Comparison of ENCODE assay signal across 20 cellular contexts in genomic region chr9:114905160-114905940, GRCh38. TPM values are rescaled to one million over a fixed set of nuclear protein-coding genes. Genes with fewer than 3 reads are reported as not detected.
DNase-seq lines count a peak whose midpoint lies in the region; ATAC-seq and TF ChIP-seq lines count a peak whose summit lies in the region.
"Had no signal": no experiment of that assay in that cellular context is flagged by ENCODE, and none has a peak within 500 bp of the region (broad histone marks: within the 10 kb centered on the region; RNA-seq: fewer than 3 reads in every experiment).

No MANE protein-coding gene starts in this region.

- in situ Hi-C loops in gastrocnemius medialis (cut with MboI; ENCODE audit: low sequenced_read_pairs in 4 of 4) = loop anchor here in 3 of 4 donors (10.0 to 25.0 kb wide), 4 partner anchors 109 to 607 kb away; no protein-coding TSS in a partner anchor

- intact Hi-C loops in gastrocnemius medialis (cut with DNase I; ENCODE audit: low total_unique reads) = no loop called here

- peaks cover 41% of the 10 kb centered on the region for H3K36me3 Mint-ChIP-seq in activated CD8-positive, alpha-beta T cell treated with anti-CD3 and anti-CD28 coated beads, Interleukin-2, amount 10 ng/mL, durations not matched to agents 7 days and 5 days (ENCODE audit: low read depth)
- no peaks in the 10 kb centered on the region for H3K36me3 Mint-ChIP-seq in mesothelial cell of epicardium
- H3K36me3 Mint-ChIP-seq: IgD-negative memory B cell had no signal

- ATAC-seq in activated CD8-positive, alpha-beta T cell treated with anti-CD3 and anti-CD28 coated beads, Interleukin-2, amount 10 ng/mL, durations not matched to agents 7 days and 5 days = no peak
- no peak for ATAC-seq in gastrocnemius medialis

- no peaks in the 10 kb centered on the region for H3K27me3 ChIP-seq in gastrocnemius medialis
- H3K27me3 ChIP-seq: testis had no signal

- no peak for TF ChIP-seq POLR2A in gastrocnemius medialis (IDR thresholded peaks at IDR 0.05)

- H3K36me3 ChIP-seq in gastrocnemius medialis = no peaks in the 10 kb centered on the region
- H3K36me3 ChIP-seq: prostate gland had no signal

- no peak overlapping the region for H3K4me3 ChIP-seq in AG10803 (ENCODE audit: low read length)
- H3K4me3 ChIP-seq in gastrocnemius medialis = no peak overlapping the region
- H3K4me3 ChIP-seq: prostate gland, skin epidermis, testis had no signal

- POLR2A ChIA-PET in activated CD8-positive, alpha-beta T cell treated with anti-CD3 and anti-CD28 coated beads, Interleukin-2, amount 10 ng/mL, durations not matched to agents 7 days and 5 days (lab: Charles Lee) = interaction anchor here (1.4 to 7.6 kb wide), 4 partner anchors 10 to 214 kb away, joined by 4 to 90 read pairs (median 8); partner anchors contain the start of gene TNFSF8

- no peak overlapping the region for H3K27ac ChIP-seq in gastrocnemius medialis
- H3K27ac ChIP-seq: HL-60, prostate gland, skin epidermis, testis had no signal

- peak; percentile 56 for DNase-seq in AG10803 (ENCODE audit: low read depth)
- DNase-seq in DMS153 treated with DMSO at 0.1 percent for 48 hours (lab: John Stamatoyannopoulos, UW; ENCODE audit: unreplicated experiment) = peak; percentile 88
- DNase-seq in NCI-H2107 (lab: John Stamatoyannopoulos, UW) = peak; percentile 72
- DNase-seq in activated CD8-positive, alpha-beta T cell treated with anti-CD3 and anti-CD28 coated beads, Interleukin-2, amount 10 ng/mL, durations not matched to agents 7 days and 5 days = no peak
- DNase-seq in mesothelial cell of epicardium (ENCODE audit: low spot score in 2 of 2, unreplicated experiment in 2 of 2) = no peak
- no peak for DNase-seq in DMS53 (lab: John Stamatoyannopoulos, UW)
- no peak for DNase-seq in gastrocnemius medialis
- DNase-seq: activated CD4-positive, alpha-beta T cell treated with anti-CD3 and anti-CD28 coated beads, Interleukin-2, amount 50 U/mL, for 1 hour; central memory CD4-positive, alpha-beta T cell; islet precursor cell; MV-4-11; NCI-H446 treated with DMSO at 0.1 percent for 48 hours; SK-N-SH; testis had no signal

- TF ChIP-seq CTCF in AG10803 (conservative IDR thresholded peaks at IDR 0.05; ENCODE audit: low read length) (no peak), mesothelial cell of epicardium (IDR thresholded peaks at IDR 0.05; ENCODE audit: unreplicated experiment) (no peak), gastrocnemius medialis (IDR thresholded peaks at IDR 0.05 in 4 of 5, conservative IDR thresholded peaks at IDR 0.05 in 1 of 5) (no peak)

- H3K9me3 Mint-ChIP-seq in activated CD8-positive, alpha-beta T cell treated with anti-CD3 and anti-CD28 coated beads, Interleukin-2, amount 10 ng/mL, durations not matched to agents 7 days and 5 days (ENCODE audit: insufficient read depth) = no peaks in the 10 kb centered on the region
- H3K9me3 Mint-ChIP-seq in mesothelial cell of epicardium = no peaks in the 10 kb centered on the region
- H3K9me3 Mint-ChIP-seq: IgD-negative memory B cell, nephron had no signal

- H3K4me3 Mint-ChIP-seq in activated CD8-positive, alpha-beta T cell treated with anti-CD3 and anti-CD28 coated beads, Interleukin-2, amount 10 ng/mL, durations not matched to agents 7 days and 5 days = peak overlapping the region; percentile 76
- no peak overlapping the region for H3K4me3 Mint-ChIP-seq in mesothelial cell of epicardium
- H3K4me3 Mint-ChIP-seq: IgD-negative memory B cell, nephron had no signal

- H3K4me1 Mint-ChIP-seq in activated CD8-positive, alpha-beta T cell treated with anti-CD3 and anti-CD28 coated beads, Interleukin-2, amount 10 ng/mL, durations not matched to agents 7 days and 5 days (ENCODE audit: low read depth) = peaks cover 42% of the 10 kb centered on the region
- peaks cover 58% of the 10 kb centered on the region for H3K4me1 Mint-ChIP-seq in mesothelial cell of epicardium

- H3K27ac Mint-ChIP-seq in activated CD8-positive, alpha-beta T cell treated with anti-CD3 and anti-CD28 coated beads, Interleukin-2, amount 10 ng/mL, durations not matched to agents 7 days and 5 days = peak overlapping the region; percentile 64
- H3K27ac Mint-ChIP-seq in mesothelial cell of epicardium = no peak overlapping the region
- H3K27ac Mint-ChIP-seq: nephron had no signal

- no peaks in the 10 kb centered on the region for H3K27me3 Mint-ChIP-seq in activated CD8-positive, alpha-beta T cell treated with anti-CD3 and anti-CD28 coated beads, Interleukin-2, amount 10 ng/mL, durations not matched to agents 7 days and 5 days (ENCODE audit: low read depth)
- no peaks in the 10 kb centered on the region for H3K27me3 Mint-ChIP-seq in mesothelial cell of epicardium (ENCODE audit: low read depth)
- H3K27me3 Mint-ChIP-seq: IgD-negative memory B cell had no signal

- H3K4me1 ChIP-seq in gastrocnemius medialis = no peaks in the 10 kb centered on the region
- H3K4me1 ChIP-seq: testis had no signal

- CTCF ChIA-PET in activated CD8-positive, alpha-beta T cell treated with anti-CD3 and anti-CD28 coated beads, Interleukin-2, amount 10 ng/mL, durations not matched to agents 7 days and 5 days (lab: Charles Lee) = interaction anchor here (0.9 to 14.2 kb wide), 21 partner anchors 7 to 234 kb away, joined by 3 to 304 read pairs (median 6); partner anchors contain the start of genes TEX48 and TNFSF8

- no peaks in the 10 kb centered on the region for H3K9me3 ChIP-seq in gastrocnemius medialis
- H3K9me3 ChIP-seq: prostate gland, SK-N-SH, testis had no signal

RNA-seq across cellular contexts. Expression of gene TNFSF8, which starts 25.0 kb away (rescaled TPM):
- total RNA-seq in activated CD8-positive, alpha-beta T cell treated with anti-CD3 and anti-CD28 coated beads, Interleukin-2, amount 10 ng/mL, durations not matched to agents 7 days and 5 days = 10 to 100 TPM; 52.6 to 55.3 TPM
- total RNA-seq in mesothelial cell of epicardium (not detected in 3 replicates), gastrocnemius medialis (under 1 TPM in 2 of 4 donors, not detected in 2; 0.29 to 0.76 TPM)
- total RNA-seq: fibroblast of lung had no signal

Comparison
In these comparisons a context has a peak if more than half of its experiments do, and no peak if none do; other contexts are left out.
1. DNase-seq: peak in AG10803 (single experiment), DMS153 treated with DMSO at 0.1 percent for 48 hours (single experiment) and NCI-H2107 (single experiment); none in activated CD8-positive, alpha-beta T cell treated with anti-CD3 and anti-CD28 coated beads, Interleukin-2, amount 10 ng/mL, durations not matched to agents 7 days and 5 days (single experiment), mesothelial cell of epicardium (0 of 2), DMS53 (single experiment) and gastrocnemius medialis (0 of 2).
2. RNA of gene TNFSF8, which starts 25.0 kb away (total RNA-seq): 52.6 to 55.3 TPM in activated CD8-positive, alpha-beta T cell treated with anti-CD3 and anti-CD28 coated beads, Interleukin-2, amount 10 ng/mL, durations not matched to agents 7 days and 5 days; 0.29 to 0.76 TPM in gastrocnemius medialis and not detected in mesothelial cell of epicardium; every median in the first group is over 10 times any median in the second.